11 cellular contexts compared by ENCODE assay signal in genomic region chr19:1441022-1441426, GRCh38. TPM values are rescaled to one million over a fixed set of nuclear protein-coding genes. Genes with fewer than 3 reads are reported as not detected.
DNase-seq lines count a peak whose midpoint lies in the region; ATAC-seq, FAIRE-seq and TF ChIP-seq lines count a peak whose summit lies in the region.
"Had no signal": no experiment of that assay in that cellular context is flagged by ENCODE, and none has a peak within 500 bp of the region (broad histone marks: within the 10 kb centered on the region; RNA-seq: fewer than 3 reads in every experiment).

No MANE protein-coding gene starts in this region.

- POLR2A ChIA-PET in A549 (lab: Yijun Ruan, JAX), result no interaction called here
- POLR2A ChIA-PET in WTC11 (lab: Charles Lee), result interaction anchor here (0.7 to 1.2 kb wide), 2 partner anchors 14 to 174 kb away, joined by 4 to 9 read pairs; no protein-coding TSS in a partner anchor

- peaks cover 71% of the 10 kb centered on the region for H3K36me3 Mint-ChIP-seq in Calu3 (ENCODE audit: insufficient read depth, unreplicated experiment)
- H3K36me3 Mint-ChIP-seq in WTC11, result peaks cover 39% of the 10 kb centered on the region

- dilution Hi-C loops in keratinocyte (cut with MboI; ENCODE audit: extremely low pct_ligation_motif_present, low sequenced_read_pairs), result no loop called here

- H3K27me3 Mint-ChIP-seq in Calu3 (ENCODE audit: unreplicated experiment), result no peaks in the 10 kb centered on the region
- peaks cover 3% of the 10 kb centered on the region; the same call in 1 of the 2 replicates for H3K27me3 Mint-ChIP-seq in WTC11 (ENCODE audit: low read depth)

- H3K9me1 ChIP-seq in keratinocyte (ENCODE audit: control insufficient read depth, extremely low read depth, insufficient read depth, low read length), result peaks cover 3% of the 10 kb centered on the region

- no peaks in the 10 kb centered on the region for H3K9me3 Mint-ChIP-seq in Calu3 (ENCODE audit: low read depth, unreplicated experiment)
- no peaks in the 10 kb centered on the region for H3K9me3 Mint-ChIP-seq in WTC11

- CTCF ChIA-PET in A549 (lab: Yijun Ruan, JAX) (interaction anchor here (0.7 kb wide), 1 partner anchor 13 kb away, joined by 3 read pairs; no protein-coding TSS in a partner anchor), Calu3 (lab: Charles Lee) (no interaction called here), WTC11 (lab: Charles Lee) (interaction anchor here (0.7 to 5.0 kb wide), 4 partner anchors 16 to 413 kb away, joined by 3 to 56 read pairs (median 4); no protein-coding TSS in a partner anchor)

- H3K36me3 ChIP-seq in keratinocyte (ENCODE audit: control insufficient read depth in 2 of 2, extremely low read depth in 1 of 2, insufficient read depth in 2 of 2, low read length in 2 of 2) (peaks cover 26 to 31% of the 10 kb centered on the region in 2 experiments), BE2C (peaks cover 36% of the 10 kb centered on the region)

- 93% methylated on average over 3 of the region's 9 CpGs for WGBS in A549 (ENCODE audit: missing lambda C conversion rate)

- FAIRE-seq in A549 (lab: Jason Lieb, UNC) (no peak), keratinocyte (lab: Jason Lieb, UNC) (no peak)

- no peak overlapping the region for H2AFZ ChIP-seq in keratinocyte (ENCODE audit: control insufficient read depth, low read length)
- H2AFZ ChIP-seq: GM23248 had no signal

- BruUV-seq in Calu3 (replicated peaks; lab: Mats Ljungman, UMichigan), result no TSS peak

- no peak for TF ChIP-seq POLR2A in A549 (IDR thresholded peaks at IDR 0.05; ENCODE audit: low read length)

- no peaks in the 10 kb centered on the region for H3K4me1 Mint-ChIP-seq in Calu3 (ENCODE audit: low read depth, unreplicated experiment)
- peaks cover 24% of the 10 kb centered on the region for H3K4me1 Mint-ChIP-seq in WTC11

- TF ChIP-seq RAD21 in A549 (conservative IDR thresholded peaks at IDR 0.05 in 1 of 2, IDR thresholded peaks at IDR 0.05 in 1 of 2), result no peak

- H3K4me2 ChIP-seq in A549 (peak overlapping the region; percentile 90), keratinocyte (ENCODE audit: control insufficient read depth, extremely low read depth, insufficient read depth, low read depth, low read length) (peak overlapping the region; percentile 10)

- peak overlapping the region in 1 of 2 experiments; percentile 99; a peak in 3 of 6 replicates for H3K27ac ChIP-seq in A549
- H3K27ac ChIP-seq in keratinocyte (ENCODE audit: control insufficient read depth, insufficient read depth, low read length), result no peak overlapping the region
- H3K27ac ChIP-seq: GM23248 had no signal

- H3K9ac ChIP-seq in keratinocyte (ENCODE audit: control insufficient read depth, extremely low read depth, insufficient read depth, low read length), result no peak overlapping the region

- H3K4me1 ChIP-seq in A549 (peaks cover 42% of the 10 kb centered on the region), keratinocyte (ENCODE audit: control insufficient read depth, extremely low read depth, insufficient read depth, low read length) (peaks cover 18% of the 10 kb centered on the region), BE2C (peaks cover 3% of the 10 kb centered on the region)

- H3K27ac Mint-ChIP-seq in Calu3 (ENCODE audit: unreplicated experiment) (no peak overlapping the region), WTC11 (peak overlapping the region; percentile 93)

- no peaks in the 10 kb centered on the region for H3K9me3 ChIP-seq in A549
- no peaks in the 10 kb centered on the region for H3K9me3 ChIP-seq in keratinocyte (ENCODE audit: control insufficient read depth, low read depth, low read length)
- H3K9me3 ChIP-seq in BE2C, result no peaks in the 10 kb centered on the region

- no peak for TF ChIP-seq CTCF in A549 (IDR thresholded peaks at IDR 0.05)
- TF ChIP-seq CTCF in Calu3 (IDR thresholded peaks at IDR 0.05; ENCODE audit: unreplicated experiment), result no peak
- TF ChIP-seq CTCF in WTC11 (IDR thresholded peaks at IDR 0.05), result no peak
- no peak for TF ChIP-seq CTCF in keratinocyte (optimal IDR thresholded peaks at IDR 0.05 in 1 of 3, IDR thresholded peaks at IDR 0.05 in 1 of 3, conservative IDR thresholded peaks at IDR 0.05 in 1 of 3; ENCODE audit: extremely low read depth in 1 of 3, insufficient read depth in 2 of 3, low read length in 3 of 3)
- TF ChIP-seq CTCF in BE2C (IDR thresholded peaks at IDR 0.05; ENCODE audit: low read depth, low read length), result no peak

- DNase-seq in A549 (ENCODE audit: low read depth in 1 of 2, low spot score in 1 of 2) (no peak), Calu3 (no peak), WTC11 (ENCODE audit: low spot score) (no peak), keratinocyte (ENCODE audit: low read depth, low spot score) (no peak), NCI-H1092 (lab: John Stamatoyannopoulos, UW) (no peak), BE2C (no peak), C1 segment of cervical spinal cord (lab: John Stamatoyannopoulos, UW) (no peak)
- DNase-seq: GM23248, NCI-H2081, SW 1271 had no signal

- no peak for ATAC-seq in A549
- ATAC-seq in WTC11, result no peak
- no peak for ATAC-seq in HG02970 (IDR thresholded peaks at IDR 0.05; ENCODE audit: low FRiP score, unreplicated experiment)

- H4K20me1 ChIP-seq in keratinocyte (ENCODE audit: control insufficient read depth, extremely low read depth, insufficient read depth, low read length), result peaks cover 25% of the 10 kb centered on the region

- H3K4me3 Mint-ChIP-seq in Calu3 (ENCODE audit: low read depth, unreplicated experiment) (peak overlapping the region; percentile 95), WTC11 (peak overlapping the region; percentile 97)

- no peak overlapping the region for H3K4me3 ChIP-seq in A549
- H3K4me3 ChIP-seq in keratinocyte (ENCODE audit: control insufficient read depth in 2 of 3, extremely low read depth in 1 of 3, insufficient read depth in 2 of 3, low read depth in 1 of 3, low read length in 3 of 3), result no peak overlapping the region
- no peak overlapping the region for H3K4me3 ChIP-seq in BE2C (ENCODE audit: low read depth, low read length)
- H3K4me3 ChIP-seq: GM23248 had no signal

- no peak for TF ChIP-seq EP300 in A549 (IDR thresholded peaks at IDR 0.05)

- intact Hi-C loops in Calu3 (cut with micrococcal nuclease; ENCODE audit: unreplicated experiment), result no loop called here

- peaks cover 38% of the 10 kb centered on the region for H3K79me2 ChIP-seq in keratinocyte (ENCODE audit: control insufficient read depth, insufficient read depth, low read length)

- peaks cover 5% of the 10 kb centered on the region for H3K27me3 ChIP-seq in keratinocyte (ENCODE audit: control insufficient read depth, extremely low read depth, insufficient read depth, low read length)
- no peaks in the 10 kb centered on the region for H3K27me3 ChIP-seq in BE2C

RNA-seq across cellular contexts. Expression of gene RPS15, which starts 2.8 kb away (rescaled TPM):
- polyA plus RNA-seq in A549 (2011; rRNA removed), result 485 and 525 TPM in 2 replicates
- 2,687 and 2,770 TPM in 2 replicates for polyA plus RNA-seq in A549 (2012; cell fraction: cytosol; rRNA removed)
- polyA plus RNA-seq in A549 (2012; cell fraction: nucleus; rRNA removed), result 2,142 and 3,339 TPM in 2 replicates
- polyA plus RNA-seq in A549 (2017; fragmentation: RNase III; extraction: RNeasy Plus Mini Kit Qiagen cat#74134 plus additional on column Dnase treatment), result 1,370 to 1,458 TPM (median 1,378 TPM) in 3 replicates
- 298 and 489 TPM in 2 replicates for polyA minus RNA-seq in A549 (2011; rRNA and poly(A)+ RNA removed)
- total RNA-seq in Calu3 (2022), result 628 and 642 TPM in 2 replicates
- total RNA-seq in WTC11 (2021), result 1,932 to 2,169 TPM (median 2,158 TPM) in 3 replicates
- polyA plus RNA-seq in keratinocyte, result 795 to 1,391 TPM (median 803 TPM) in 3 replicates
- 362 TPM for polyA plus RNA-seq in keratinocyte (2011; ENCODE audit: low read depth)
- polyA plus RNA-seq in keratinocyte (2011; cell fraction: cytosol; rRNA removed), result 749 and 1,693 TPM in 2 replicates
- 422 and 446 TPM in 2 replicates for polyA plus RNA-seq in keratinocyte (2011; cell fraction: nucleus; rRNA removed)
- 1,800 and 1,869 TPM in 2 replicates for polyA plus RNA-seq in keratinocyte (2012; ENCODE audit: low replicate concordance)
- 373 to 635 TPM (median 449 TPM) in 3 replicates for polyA minus RNA-seq in keratinocyte
- 1,642 TPM for polyA minus RNA-seq in keratinocyte (2011; cell fraction: cytosol; rRNA and poly(A)+ RNA removed)
- 171 and 204 TPM in 2 replicates for polyA minus RNA-seq in keratinocyte (2011; cell fraction: nucleus; rRNA and poly(A)+ RNA removed)
- polyA plus RNA-seq in BE2C (2012; ENCODE audit: insufficient read depth, insufficient read length, low read depth), result 4,587 TPM

RNA-seq across cellular contexts. Expression of gene APC2, which starts 8.9 kb away (rescaled TPM):
- polyA plus RNA-seq in A549 (2011; rRNA removed), result 0.32 and 0.36 TPM in 2 replicates
- polyA plus RNA-seq in A549 (2012; cell fraction: cytosol; rRNA removed), result 1.2 and 1.5 TPM in 2 replicates
- 1.8 and 3.5 TPM in 2 replicates for polyA plus RNA-seq in A549 (2012; cell fraction: nucleus; rRNA removed)
- polyA plus RNA-seq in A549 (2017; fragmentation: RNase III; extraction: RNeasy Plus Mini Kit Qiagen cat#74134 plus additional on column Dnase treatment), result 1.3 to 1.6 TPM (median 1.6 TPM) in 3 replicates
- polyA minus RNA-seq in A549 (2011; rRNA and poly(A)+ RNA removed), result 0.68 and 1.0 TPM in 2 replicates
- total RNA-seq in Calu3 (2022), result 0.12 and 0.44 TPM in 2 replicates
- total RNA-seq in WTC11 (2021), result 1.0 to 1.4 TPM (median 1.1 TPM) in 3 replicates
- polyA plus RNA-seq in keratinocyte, result 0.01 to 0.05 TPM (median 0.01 TPM) in 3 replicates
- not detected for polyA plus RNA-seq in keratinocyte (2011; ENCODE audit: low read depth)
- polyA plus RNA-seq in keratinocyte (2011; cell fraction: cytosol; rRNA removed), result 0.01 and 0.03 TPM in 2 replicates
- polyA plus RNA-seq in keratinocyte (2011; cell fraction: nucleus; rRNA removed), result 0.08 and 0.11 TPM in 2 replicates
- polyA plus RNA-seq in keratinocyte (2012; ENCODE audit: low replicate concordance), result 0.16 and 0.20 TPM in 2 replicates
- polyA minus RNA-seq in keratinocyte, result 0.03 to 0.13 TPM in 2 of 3 replicates, not detected in the other
- polyA minus RNA-seq in keratinocyte (2011; cell fraction: cytosol; rRNA and poly(A)+ RNA removed), result not detected
- polyA minus RNA-seq in keratinocyte (2011; cell fraction: nucleus; rRNA and poly(A)+ RNA removed), result 0.21 and 0.54 TPM in 2 replicates
- polyA plus RNA-seq in BE2C (2012; ENCODE audit: insufficient read depth, insufficient read length, low read depth), result 28.2 TPM

RNA-seq across cellular contexts. Expression of gene DAZAP1, which starts 33.6 kb away (rescaled TPM):
- polyA plus RNA-seq in A549 (2011; rRNA removed) (47.8 and 58.9 TPM in 2 replicates), A549 (2017; fragmentation: RNase III; extraction: RNeasy Plus Mini Kit Qiagen cat#74134 plus additional on column Dnase treatment) (86.3 to 87.7 TPM (median 86.5 TPM) in 3 replicates), keratinocyte (56.4 to 99.2 TPM (median 71.6 TPM) in 3 replicates)
- polyA plus RNA-seq in A549 (2012; cell fraction: cytosol; rRNA removed), result 71.1 and 85.7 TPM in 2 replicates
- 80.2 and 89.4 TPM in 2 replicates for polyA plus RNA-seq in A549 (2012; cell fraction: nucleus; rRNA removed)
- 29.1 and 40.5 TPM in 2 replicates for polyA minus RNA-seq in A549 (2011; rRNA and poly(A)+ RNA removed)
- total RNA-seq in Calu3 (2022) (148 and 151 TPM in 2 replicates), WTC11 (2021) (338 to 360 TPM (median 339 TPM) in 3 replicates)
- polyA plus RNA-seq in keratinocyte (2011; ENCODE audit: low read depth), result 75.7 TPM
- polyA plus RNA-seq in keratinocyte (2011; cell fraction: cytosol; rRNA removed), result 33.6 and 50.2 TPM in 2 replicates
- 72.0 and 80.3 TPM in 2 replicates for polyA plus RNA-seq in keratinocyte (2011; cell fraction: nucleus; rRNA removed)
- 35.2 and 91.1 TPM in 2 replicates for polyA plus RNA-seq in keratinocyte (2012; ENCODE audit: low replicate concordance)
- 24.9 to 70.2 TPM (median 27.3 TPM) in 3 replicates for polyA minus RNA-seq in keratinocyte
- polyA minus RNA-seq in keratinocyte (2011; cell fraction: cytosol; rRNA and poly(A)+ RNA removed), result 40.5 TPM
- 20.7 and 38.5 TPM in 2 replicates for polyA minus RNA-seq in keratinocyte (2011; cell fraction: nucleus; rRNA and poly(A)+ RNA removed)
- 146 TPM for polyA plus RNA-seq in BE2C (2012; ENCODE audit: insufficient read depth, insufficient read length, low read depth)

RNA-seq across cellular contexts. Expression of gene C19orf25, which starts 38.0 kb away (rescaled TPM):
- polyA plus RNA-seq in A549 (2011; rRNA removed) (6.5 and 8.2 TPM in 2 replicates), A549 (2017; fragmentation: RNase III; extraction: RNeasy Plus Mini Kit Qiagen cat#74134 plus additional on column Dnase treatment) (17.1 to 20.7 TPM (median 18.9 TPM) in 3 replicates), keratinocyte (11.2 to 24.9 TPM (median 13.8 TPM) in 3 replicates)
- polyA plus RNA-seq in A549 (2012; cell fraction: cytosol; rRNA removed), result 21.1 and 30.9 TPM in 2 replicates
- polyA plus RNA-seq in A549 (2012; cell fraction: nucleus; rRNA removed), result 25.1 and 28.4 TPM in 2 replicates
- 5.0 and 6.4 TPM in 2 replicates for polyA minus RNA-seq in A549 (2011; rRNA and poly(A)+ RNA removed)
- total RNA-seq in Calu3 (2022) (33.7 and 33.8 TPM in 2 replicates), WTC11 (2021) (56.5 to 65.7 TPM (median 60.4 TPM) in 3 replicates)
- polyA plus RNA-seq in keratinocyte (2011; ENCODE audit: low read depth), result 5.0 TPM
- polyA plus RNA-seq in keratinocyte (2011; cell fraction: cytosol; rRNA removed), result 12.9 and 35.3 TPM in 2 replicates
- 16.8 and 23.9 TPM in 2 replicates for polyA plus RNA-seq in keratinocyte (2011; cell fraction: nucleus; rRNA removed)
- polyA plus RNA-seq in keratinocyte (2012; ENCODE audit: low replicate concordance), result 17.7 and 18.7 TPM in 2 replicates
- 6.2 to 16.8 TPM (median 10.1 TPM) in 3 replicates for polyA minus RNA-seq in keratinocyte
- 30.5 TPM for polyA minus RNA-seq in keratinocyte (2011; cell fraction: cytosol; rRNA and poly(A)+ RNA removed)
- polyA minus RNA-seq in keratinocyte (2011; cell fraction: nucleus; rRNA and poly(A)+ RNA removed), result 13.4 and 14.5 TPM in 2 replicates
- polyA plus RNA-seq in BE2C (2012; ENCODE audit: insufficient read depth, insufficient read length, low read depth), result 162 TPM

RNA-seq across cellular contexts. Expression of gene GAMT, which starts 39.7 kb away (rescaled TPM):
- polyA plus RNA-seq in A549 (2011; rRNA removed), result 11.3 and 13.6 TPM in 2 replicates
- 34.6 and 46.8 TPM in 2 replicates for polyA plus RNA-seq in A549 (2012; cell fraction: cytosol; rRNA removed)
- 31.9 and 42.0 TPM in 2 replicates for polyA plus RNA-seq in A549 (2012; cell fraction: nucleus; rRNA removed)
- polyA plus RNA-seq in A549 (2017; fragmentation: RNase III; extraction: RNeasy Plus Mini Kit Qiagen cat#74134 plus additional on column Dnase treatment), result 24.7 to 26.0 TPM (median 25.7 TPM) in 3 replicates
- polyA minus RNA-seq in A549 (2011; rRNA and poly(A)+ RNA removed), result 16.9 and 19.5 TPM in 2 replicates
- 14.3 and 19.4 TPM in 2 replicates for total RNA-seq in Calu3 (2022)
- 27.7 to 33.6 TPM (median 28.9 TPM) in 3 replicates for total RNA-seq in WTC11 (2021)
- 5.7 to 15.6 TPM (median 7.6 TPM) in 3 replicates for polyA plus RNA-seq in keratinocyte
- 2.3 TPM for polyA plus RNA-seq in keratinocyte (2011; ENCODE audit: low read depth)
- polyA plus RNA-seq in keratinocyte (2011; cell fraction: cytosol; rRNA removed), result 5.4 and 11.0 TPM in 2 replicates
- 2.8 and 4.4 TPM in 2 replicates for polyA plus RNA-seq in keratinocyte (2011; cell fraction: nucleus; rRNA removed)
- polyA plus RNA-seq in keratinocyte (2012; ENCODE audit: low replicate concordance), result 7.6 and 8.1 TPM in 2 replicates
- 3.4 to 8.3 TPM (median 7.1 TPM) in 3 replicates for polyA minus RNA-seq in keratinocyte
- 12.1 TPM for polyA minus RNA-seq in keratinocyte (2011; cell fraction: cytosol; rRNA and poly(A)+ RNA removed)
- polyA minus RNA-seq in keratinocyte (2011; cell fraction: nucleus; rRNA and poly(A)+ RNA removed), result 1.3 and 1.5 TPM in 2 replicates
- 17.9 TPM for polyA plus RNA-seq in BE2C (2012; ENCODE audit: insufficient read depth, insufficient read length, low read depth)
